31 cellular contexts compared by ENCODE assay signal in genomic region chr10:6465437-6465836, GRCh38.
DNase-seq lines count a peak whose midpoint lies in the region; ATAC-seq, FAIRE-seq and TF ChIP-seq lines count a peak whose summit lies in the region.
"Had no signal": no experiment of that assay in that cellular context is flagged by ENCODE, and none has a peak within 500 bp of the region (broad histone marks: within the 10 kb centered on the region; RNA-seq: fewer than 3 reads in every experiment).

No MANE protein-coding gene starts in this region.

- peak; percentile 76 for FAIRE-seq in GM18507 (lab: Jason Lieb, UNC)
- FAIRE-seq: colon, GM19239 had no signal

- no peaks in the 10 kb centered on the region for H3K9me3 Mint-ChIP-seq in CD4-positive, alpha-beta T cell
- no peaks in the 10 kb centered on the region for H3K9me3 Mint-ChIP-seq in activated CD8-positive, alpha-beta T cell treated with anti-CD3 and anti-CD28 coated beads, Interleukin-2, amount 10 ng/mL, durations not matched to agents 7 days and 5 days (ENCODE audit: insufficient read depth)
- H3K9me3 Mint-ChIP-seq: immature natural killer cell had no signal

- ATAC-seq in CD4-positive, alpha-beta T cell (ENCODE audit: poor library complexity), result no peak
- ATAC-seq in activated CD8-positive, alpha-beta T cell treated with anti-CD3 and anti-CD28 coated beads, Interleukin-2, amount 10 ng/mL, durations not matched to agents 7 days and 5 days, result no peak
- ATAC-seq in HG02798 (IDR thresholded peaks at IDR 0.05; ENCODE audit: poor library complexity, unreplicated experiment) (no peak), HG02970 (IDR thresholded peaks at IDR 0.05; ENCODE audit: low FRiP score, unreplicated experiment) (no peak)
- ATAC-seq: effector memory CD8-positive, alpha-beta T cell; SK-N-SH treated with all-trans-retinoic acid at 6 μM for 48 hours; stimulated activated memory B cell treated with anti-CD40 and anti-IgM and Interleukin-4, amounts not matched to agents 10 μg/mL and 1 μg/mL and 100 μg/mL, for 72 hours had no signal

- intact Hi-C loops in CD4-positive, alpha-beta T cell (cut with DNase I, micrococcal nuclease), result loop anchor here in 1 of 2 experiments (5.0 kb wide), 1 partner anchor 202 kb away; no protein-coding TSS in a partner anchor

- DNase-seq in CD4-positive, alpha-beta T cell, result no peak
- no peak for DNase-seq in GM18507 (ENCODE audit: extremely low spot score, insufficient read length, low read depth)
- no peak for DNase-seq in activated CD8-positive, alpha-beta T cell treated with anti-CD3 and anti-CD28 coated beads, Interleukin-2, amount 10 ng/mL, durations not matched to agents 7 days and 5 days
- peak; percentile 82 for DNase-seq in kidney tubule cell (ENCODE audit: low spot score)
- no peak for DNase-seq in SKM-1 treated with dmso at 0.1 percent for 144 hours (lab: John Stamatoyannopoulos, UW; ENCODE audit: unreplicated experiment)
- DNase-seq: activated B cell treated with CpG ODN at 0.5 μM for 24 hours; amygdala; C1 segment of cervical spinal cord; effector memory CD8-positive, alpha-beta T cell; foreskin melanocyte; immature natural killer cell; left ventricle myocardium inferior; midbrain; NCI-H1092 treated with DMSO at 0.1 percent for 48 hours; NCI-H2029 treated with DMSO at 0.1 percent for 48 hours; nephron progenitor cell; OCI-M1; ovary; spleen; T1000 had no signal

- peaks cover 33% of the 10 kb centered on the region for H3K4me1 Mint-ChIP-seq in CD4-positive, alpha-beta T cell (ENCODE audit: low read depth)
- H3K4me1 Mint-ChIP-seq in activated CD8-positive, alpha-beta T cell treated with anti-CD3 and anti-CD28 coated beads, Interleukin-2, amount 10 ng/mL, durations not matched to agents 7 days and 5 days (ENCODE audit: low read depth), result peaks cover 32% of the 10 kb centered on the region
- H3K4me1 Mint-ChIP-seq: activated B cell treated with CpG ODN at 0.5 μM for 24 hours; stimulated activated memory B cell treated with anti-CD40 and anti-IgM and Interleukin-4, amounts not matched to agents 10 μg/mL and 1 μg/mL and 100 μg/mL, for 72 hours had no signal

- no peaks in the 10 kb centered on the region for H3K27me3 ChIP-seq in CD4-positive, alpha-beta T cell (ENCODE audit: control insufficient read depth, insufficient read depth, low read length)
- H3K27me3 ChIP-seq: breast epithelium, esophagus muscularis mucosa, ovary, right atrium auricular region, vagina had no signal

- TF ChIP-seq CTCF in CD4-positive, alpha-beta T cell (IDR thresholded peaks at IDR 0.05), result no peak

- CTCF ChIA-PET in CD4-positive, alpha-beta T cell (lab: Charles Lee), result interaction anchor here (1.3 kb wide), 1 partner anchor 78 kb away, joined by 3 read pairs; no protein-coding TSS in a partner anchor
- CTCF ChIA-PET in activated CD8-positive, alpha-beta T cell treated with anti-CD3 and anti-CD28 coated beads, Interleukin-2, amount 10 ng/mL, durations not matched to agents 7 days and 5 days (lab: Charles Lee), result interaction anchor here (1.3 kb wide), 2 partner anchors 20 to 48 kb away, joined by 3 to 4 read pairs; no protein-coding TSS in a partner anchor

- no peak overlapping the region for H3K4me3 Mint-ChIP-seq in CD4-positive, alpha-beta T cell
- H3K4me3 Mint-ChIP-seq in activated CD8-positive, alpha-beta T cell treated with anti-CD3 and anti-CD28 coated beads, Interleukin-2, amount 10 ng/mL, durations not matched to agents 7 days and 5 days, result no peak overlapping the region
- H3K4me3 Mint-ChIP-seq: activated B cell treated with CpG ODN at 0.5 μM for 24 hours; effector memory CD8-positive, alpha-beta T cell; immature natural killer cell; stimulated activated memory B cell treated with anti-CD40 and anti-IgM and Interleukin-4, amounts not matched to agents 10 μg/mL and 1 μg/mL and 100 μg/mL, for 72 hours had no signal

- H3K36me3 Mint-ChIP-seq in CD4-positive, alpha-beta T cell (ENCODE audit: low read depth), result peaks cover 97% of the 10 kb centered on the region
- peaks cover 85% of the 10 kb centered on the region for H3K36me3 Mint-ChIP-seq in activated CD8-positive, alpha-beta T cell treated with anti-CD3 and anti-CD28 coated beads, Interleukin-2, amount 10 ng/mL, durations not matched to agents 7 days and 5 days (ENCODE audit: low read depth)

- no peaks in the 10 kb centered on the region for H3K27me3 Mint-ChIP-seq in CD4-positive, alpha-beta T cell
- H3K27me3 Mint-ChIP-seq in activated CD8-positive, alpha-beta T cell treated with anti-CD3 and anti-CD28 coated beads, Interleukin-2, amount 10 ng/mL, durations not matched to agents 7 days and 5 days (ENCODE audit: low read depth), result no peaks in the 10 kb centered on the region
- H3K27me3 Mint-ChIP-seq: effector memory CD8-positive, alpha-beta T cell had no signal

- POLR2A ChIA-PET in CD4-positive, alpha-beta T cell (lab: Charles Lee), result no interaction called here
- POLR2A ChIA-PET in activated CD8-positive, alpha-beta T cell treated with anti-CD3 and anti-CD28 coated beads, Interleukin-2, amount 10 ng/mL, durations not matched to agents 7 days and 5 days (lab: Charles Lee), result interaction anchor here (1.1 kb wide), 1 partner anchor 101 kb away, joined by 3 read pairs; no protein-coding TSS in a partner anchor

- H3K9me3 ChIP-seq in CD4-positive, alpha-beta T cell (ENCODE audit: control insufficient read depth, low read length), result no peaks in the 10 kb centered on the region
- H3K9me3 ChIP-seq: breast epithelium, esophagus muscularis mucosa, left ventricle myocardium inferior, ovary, right atrium auricular region, spleen, thoracic aorta, vagina had no signal

- peak overlapping the region; percentile 24 for H3K27ac Mint-ChIP-seq in CD4-positive, alpha-beta T cell
- peak overlapping the region; percentile 6 for H3K27ac Mint-ChIP-seq in activated CD8-positive, alpha-beta T cell treated with anti-CD3 and anti-CD28 coated beads, Interleukin-2, amount 10 ng/mL, durations not matched to agents 7 days and 5 days
- H3K27ac Mint-ChIP-seq: activated B cell treated with CpG ODN at 0.5 μM for 24 hours; nephron progenitor cell; stimulated activated memory B cell treated with anti-CD40 and anti-IgM and Interleukin-4, amounts not matched to agents 10 μg/mL and 1 μg/mL and 100 μg/mL, for 72 hours had no signal

- no peak overlapping the region for H3K27ac ChIP-seq in CD4-positive, alpha-beta T cell (ENCODE audit: low read depth, low read length)
- H3K27ac ChIP-seq: breast epithelium, esophagus muscularis mucosa, left ventricle myocardium inferior, ovary, right atrium auricular region, spleen, thoracic aorta, vagina had no signal
